Comparison of ENCODE assay signal across 15 cellular contexts in the genomic region with DNA sequence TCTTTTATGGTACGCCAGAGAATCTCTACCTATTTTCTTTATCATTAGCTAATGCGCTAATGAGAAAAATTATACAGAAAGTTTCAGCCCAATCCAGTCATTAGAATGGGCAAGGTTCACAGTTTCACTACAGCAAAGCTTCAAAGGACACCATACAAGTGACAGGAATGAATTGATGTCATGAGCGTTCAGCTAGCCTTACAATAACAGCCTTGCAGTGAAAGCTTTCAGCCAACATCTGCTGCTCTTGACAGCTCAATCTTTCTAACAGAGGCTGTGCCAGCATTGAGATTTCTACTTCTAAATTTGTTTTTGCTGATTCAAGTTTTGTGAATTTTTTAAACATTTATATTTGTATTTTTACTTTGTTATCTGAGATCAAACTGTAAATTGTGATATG.
DNase-seq lines count a peak whose midpoint lies in the region; TF ChIP-seq lines count a peak whose summit lies in the region.
"Had no signal": no experiment of that assay in that cellular context is flagged by ENCODE, and none has a peak within 500 bp of the region (broad histone marks: within the 10 kb centered on the region; RNA-seq: fewer than 3 reads in every experiment).

No MANE protein-coding gene starts in this region.

- no peak for TF ChIP-seq POLR2A in thyroid gland (IDR thresholded peaks at IDR 0.05)

- no peaks in the 10 kb centered on the region for H3K9me3 ChIP-seq in thyroid gland
- H3K9me3 ChIP-seq: SK-N-SH had no signal

- no peaks in the 10 kb centered on the region for H3K4me1 ChIP-seq in thyroid gland

- H3K9me3 Mint-ChIP-seq in activated CD4-positive, alpha-beta memory T cell treated with anti-CD3 and anti-CD28 coated beads, Interleukin-2, amount 10 ng/mL, durations not matched to agents 7 days and 5 days = no peaks in the 10 kb centered on the region

- H3K36me3 ChIP-seq in thyroid gland = no peaks in the 10 kb centered on the region

- POLR2A ChIA-PET in activated CD4-positive, alpha-beta memory T cell treated with anti-CD3 and anti-CD28 coated beads, Interleukin-2, amount 10 ng/mL, durations not matched to agents 7 days and 5 days (lab: Charles Lee) = no interaction called here

- H3K27me3 ChIP-seq in thyroid gland = no peaks in the 10 kb centered on the region

- no peak overlapping the region for H3K27ac Mint-ChIP-seq in activated CD4-positive, alpha-beta memory T cell treated with anti-CD3 and anti-CD28 coated beads, Interleukin-2, amount 10 ng/mL, durations not matched to agents 7 days and 5 days
- H3K27ac Mint-ChIP-seq: T-cell had no signal

- no peak overlapping the region for H3K4me3 ChIP-seq in thyroid gland (replicated peaks in 1 of 3)

- H3K4me3 Mint-ChIP-seq in activated CD4-positive, alpha-beta memory T cell treated with anti-CD3 and anti-CD28 coated beads, Interleukin-2, amount 10 ng/mL, durations not matched to agents 7 days and 5 days = no peak overlapping the region
- H3K4me3 Mint-ChIP-seq: T-cell had no signal

- intact Hi-C loops in thyroid gland (cut with DNase I) = no loop called here

- DNase-seq in NCI-H524 (lab: John Stamatoyannopoulos, UW) (peak; percentile 2 to 25), NCI-H524 treated with DMSO at 0.1 percent for 48 hours (lab: John Stamatoyannopoulos, UW) (no peak), NCI-H2227 treated with DMSO at 0.1 percent for 48 hours (lab: John Stamatoyannopoulos, UW) (peak; percentile 22), SHP77 (lab: John Stamatoyannopoulos, UW) (peak; percentile 21 to 42), NCI-H2196 treated with DMSO at 0.1 percent for 48 hours (lab: John Stamatoyannopoulos, UW; ENCODE audit: unreplicated experiment) (no peak), thyroid gland (no peak)
- no peak for DNase-seq in activated CD4-positive, alpha-beta memory T cell treated with anti-CD3 and anti-CD28 coated beads, Interleukin-2, amount 10 ng/mL, durations not matched to agents 7 days and 5 days
- DNase-seq: COR-L47, H7, NCI-H1048, NCI-H2107, NCI-H510A treated with DMSO at 0.1 percent for 48 hours, SK-N-SH, T-cell, T-helper 9 cell had no signal

- H3K36me3 Mint-ChIP-seq in activated CD4-positive, alpha-beta memory T cell treated with anti-CD3 and anti-CD28 coated beads, Interleukin-2, amount 10 ng/mL, durations not matched to agents 7 days and 5 days (ENCODE audit: low read depth) = no peaks in the 10 kb centered on the region
- H3K36me3 Mint-ChIP-seq: T-cell had no signal

- no peak overlapping the region for H3K27ac ChIP-seq in thyroid gland

- CTCF ChIA-PET in activated CD4-positive, alpha-beta memory T cell treated with anti-CD3 and anti-CD28 coated beads, Interleukin-2, amount 10 ng/mL, durations not matched to agents 7 days and 5 days (lab: Charles Lee) = no interaction called here

- no peaks in the 10 kb centered on the region for H3K4me1 Mint-ChIP-seq in activated CD4-positive, alpha-beta memory T cell treated with anti-CD3 and anti-CD28 coated beads, Interleukin-2, amount 10 ng/mL, durations not matched to agents 7 days and 5 days
- H3K4me1 Mint-ChIP-seq: T-cell had no signal

- TF ChIP-seq CTCF in thyroid gland (IDR thresholded peaks at IDR 0.05) = no peak

- 77 to 79% methylated on average over 3 of the region's 3 CpGs for WGBS in thyroid gland, 2 donors

- H3K27me3 Mint-ChIP-seq in activated CD4-positive, alpha-beta memory T cell treated with anti-CD3 and anti-CD28 coated beads, Interleukin-2, amount 10 ng/mL, durations not matched to agents 7 days and 5 days = no peaks in the 10 kb centered on the region
- H3K27me3 Mint-ChIP-seq: T-cell had no signal

Comparison
In these comparisons a context has a peak if more than half of its experiments do, and no peak if none do; other contexts are left out.
1. DNase-seq: peak in NCI-H524 (2 of 2), NCI-H2227 treated with DMSO at 0.1 percent for 48 hours (single experiment) and SHP77 (2 of 2); none in NCI-H524 treated with DMSO at 0.1 percent for 48 hours (single experiment), NCI-H2196 treated with DMSO at 0.1 percent for 48 hours (single experiment), activated CD4-positive, alpha-beta memory T cell treated with anti-CD3 and anti-CD28 coated beads, Interleukin-2, amount 10 ng/mL, durations not matched to agents 7 days and 5 days (single experiment) and thyroid gland (0 of 2).